In genomic region chr15:100642950-100643338, GRCh38 we compare ENCODE assay signal across 33 cellular contexts.
"Had no signal": no experiment of that assay in that cellular context is flagged by ENCODE, and none has a peak within 500 bp of the region (broad histone marks: within the 10 kb centered on the region; RNA-seq: fewer than 3 reads in every experiment).

No MANE protein-coding gene starts in this region.

- H3K9me3 ChIP-seq: adrenal gland, body of pancreas, colonic mucosa had no signal

- H3K27me3 Mint-ChIP-seq: activated CD4-positive, alpha-beta memory T cell treated with anti-CD3 and anti-CD28 coated beads for 36 hours; activated CD4-positive, alpha-beta T cell treated with anti-CD3 and anti-CD28 coated beads for 36 hours; activated CD4-positive, alpha-beta T cell treated with anti-CD3 and anti-CD28 coated beads, Interleukin-2, amount 10 ng/mL, durations not matched to agents 24 days and 14 days; activated CD8-positive, alpha-beta memory T cell treated with anti-CD3 and anti-CD28 coated beads, Interleukin-2, amount 10 ng/mL, durations not matched to agents 7 days and 5 days; activated naive CD4-positive, alpha-beta T cell treated with anti-CD3 and anti-CD28 coated beads, Interleukin-2, amount 50 U/mL, for 24 hours; activated naive CD8-positive, alpha-beta T cell treated with anti-CD3 and anti-CD28 coated beads for 36 hours; activated naive CD8-positive, alpha-beta T cell treated with anti-CD3 and anti-CD28 coated beads, Interleukin-2, amount 50 U/mL, for 24 hours; T-helper 17 cell had no signal

- H3K4me3 ChIP-seq: adrenal gland, body of pancreas, cardiac muscle cell, colonic mucosa had no signal

- H3K36me3 Mint-ChIP-seq: activated CD4-positive, alpha-beta memory T cell treated with anti-CD3 and anti-CD28 coated beads for 36 hours; activated CD8-positive, alpha-beta memory T cell treated with anti-CD3 and anti-CD28 coated beads, Interleukin-2, amount 10 ng/mL, durations not matched to agents 7 days and 5 days had no signal

- H3K9me3 Mint-ChIP-seq: activated CD4-positive, alpha-beta memory T cell treated with anti-CD3 and anti-CD28 coated beads for 36 hours; activated CD4-positive, alpha-beta T cell treated with anti-CD3 and anti-CD28 coated beads, Interleukin-2, amount 10 ng/mL, durations not matched to agents 24 days and 14 days; activated naive CD4-positive, alpha-beta T cell treated with anti-CD3 and anti-CD28 coated beads for 36 hours; activated naive CD4-positive, alpha-beta T cell treated with anti-CD3 and anti-CD28 coated beads, Interleukin-2, amount 50 U/mL, for 24 hours; activated naive CD8-positive, alpha-beta T cell treated with anti-CD3 and anti-CD28 coated beads for 36 hours; activated naive CD8-positive, alpha-beta T cell treated with anti-CD3 and anti-CD28 coated beads, Interleukin-2, amount 50 U/mL, for 24 hours; activated T-helper 1 cell treated with anti-CD3 and anti-CD28 coated beads, Interleukin-12 subunit alpha, Interleukin-12 subunit beta, Interleukin-2, Interleukin-4 antibody, amounts not matched to agents 30 ng/mL and 10 ng/mL and 1 ng/mL, durations not matched to agents 14 hours and 24 hours and 36 hours; activated T-helper 2 cell treated with anti-CD3 and anti-CD28 coated beads, Interferon-gamma antibody, Interleukin-2, Interleukin-4, amounts not matched to agents 10 μg/mL and 5 μg/mL and 100 μg/mL, durations not matched to agents 14 hours and 24 hours and 36 hours; T-helper 2 cell treated with Interferon-gamma antibody and Interleukin-4, amounts not matched to agents 5 μg/mL and 100 μg/mL, for 36 hours had no signal

- H3K4me1 Mint-ChIP-seq: activated CD8-positive, alpha-beta memory T cell treated with anti-CD3 and anti-CD28 coated beads, Interleukin-2, amount 10 ng/mL, durations not matched to agents 7 days and 5 days had no signal

- H3K4me3 Mint-ChIP-seq: activated CD4-positive, alpha-beta memory T cell treated with anti-CD3 and anti-CD28 coated beads for 36 hours; activated CD4-positive, alpha-beta T cell treated with anti-CD3 and anti-CD28 coated beads for 36 hours; activated CD4-positive, alpha-beta T cell treated with anti-CD3 and anti-CD28 coated beads, Interleukin-2, amount 10 ng/mL, durations not matched to agents 24 days and 14 days; activated CD8-positive, alpha-beta memory T cell treated with anti-CD3 and anti-CD28 coated beads, Interleukin-2, amount 10 ng/mL, durations not matched to agents 7 days and 5 days; activated CD8-positive, alpha-beta T cell treated with anti-CD3 and anti-CD28 coated beads, Interleukin-2, amount 10 ng/mL, durations not matched to agents 7 days and 5 days; activated naive CD4-positive, alpha-beta T cell treated with anti-CD3 and anti-CD28 coated beads for 36 hours; activated naive CD4-positive, alpha-beta T cell treated with anti-CD3 and anti-CD28 coated beads, Interleukin-2, amount 50 U/mL, for 24 hours; activated naive CD8-positive, alpha-beta T cell treated with anti-CD3 and anti-CD28 coated beads for 36 hours; activated naive CD8-positive, alpha-beta T cell treated with anti-CD3 and anti-CD28 coated beads, Interleukin-2, amount 50 U/mL, for 24 hours; activated T-helper 1 cell treated with anti-CD3 and anti-CD28 coated beads, Interleukin-12 subunit alpha, Interleukin-12 subunit beta, Interleukin-2, Interleukin-4 antibody, amounts not matched to agents 30 ng/mL and 10 ng/mL and 1 ng/mL, durations not matched to agents 14 hours and 24 hours and 36 hours; T-helper 17 cell; T-helper 2 cell treated with Interferon-gamma antibody and Interleukin-4, amounts not matched to agents 5 μg/mL and 100 μg/mL, for 36 hours had no signal

- DNase-seq: activated CD4-positive, alpha-beta memory T cell treated with anti-CD3 and anti-CD28 coated beads for 36 hours; activated CD4-positive, alpha-beta T cell treated with anti-CD3 and anti-CD28 coated beads for 36 hours; activated CD4-positive, alpha-beta T cell treated with anti-CD3 and anti-CD28 coated beads, Interleukin-2, amount 10 ng/mL, durations not matched to agents 24 days and 14 days; activated CD4-positive, CD25-positive, alpha-beta regulatory T cell; activated CD4-positive, CD25-positive, alpha-beta regulatory T cell treated with anti-CD3 and anti-CD28 coated beads, Interleukin-2, amount 50 U/mL, for 72 hours; activated CD8-positive, alpha-beta memory T cell treated with anti-CD3 and anti-CD28 coated beads, Interleukin-2, amount 10 ng/mL, durations not matched to agents 7 days and 5 days; activated CD8-positive, alpha-beta memory T cell treated with anti-CD3 and anti-CD28 coated beads, Interleukin-2, amount 50 U/mL, for 4 hours; activated CD8-positive, alpha-beta T cell treated with anti-CD3 and anti-CD28 coated beads, Interleukin-2, amount 10 ng/mL, durations not matched to agents 7 days and 5 days; activated effector memory CD4-positive, alpha-beta T cell treated with anti-CD3 and anti-CD28 coated beads, Interleukin-2, amount 50 U/mL, for 16 hours; activated naive CD4-positive, alpha-beta T cell treated with anti-CD3 and anti-CD28 coated beads for 36 hours; activated naive CD8-positive, alpha-beta T cell treated with anti-CD3 and anti-CD28 coated beads for 36 hours; activated naive CD8-positive, alpha-beta T cell treated with anti-CD3 and anti-CD28 coated beads, Interleukin-2, amount 50 U/mL, for 24 hours; activated T-cell treated with anti-CD3 and anti-CD28 coated beads, Interleukin-2, amount 50 U/mL, for 1 hour; activated T-cell treated with anti-CD3 and anti-CD28 coated beads, Interleukin-2, amount 50 U/mL, for 48 hours; adrenal gland; amygdala; aorta; body of pancreas; central memory CD4-positive, alpha-beta T cell; cerebellar nuclear complex; colonic mucosa; effector CD8-positive, alpha-beta T cell; foreskin fibroblast; T-helper 1 cell; T-helper 17 cell; T1000; WERI-Rb-1 had no signal

- H3K4me1 ChIP-seq: adrenal gland, body of pancreas had no signal

- H3K27ac Mint-ChIP-seq: activated CD4-positive, alpha-beta memory T cell treated with anti-CD3 and anti-CD28 coated beads for 36 hours; activated CD4-positive, alpha-beta T cell treated with anti-CD3 and anti-CD28 coated beads for 36 hours; activated CD4-positive, alpha-beta T cell treated with anti-CD3 and anti-CD28 coated beads, Interleukin-2, amount 10 ng/mL, durations not matched to agents 24 days and 14 days; activated CD8-positive, alpha-beta memory T cell treated with anti-CD3 and anti-CD28 coated beads, Interleukin-2, amount 10 ng/mL, durations not matched to agents 7 days and 5 days; activated CD8-positive, alpha-beta T cell treated with anti-CD3 and anti-CD28 coated beads, Interleukin-2, amount 10 ng/mL, durations not matched to agents 7 days and 5 days; activated naive CD4-positive, alpha-beta T cell treated with anti-CD3 and anti-CD28 coated beads for 36 hours; activated naive CD8-positive, alpha-beta T cell treated with anti-CD3 and anti-CD28 coated beads for 36 hours; activated naive CD8-positive, alpha-beta T cell treated with anti-CD3 and anti-CD28 coated beads, Interleukin-2, amount 50 U/mL, for 24 hours; activated T-helper 1 cell treated with anti-CD3 and anti-CD28 coated beads, Interleukin-12 subunit alpha, Interleukin-12 subunit beta, Interleukin-2, Interleukin-4 antibody, amounts not matched to agents 30 ng/mL and 10 ng/mL and 1 ng/mL, durations not matched to agents 14 hours and 24 hours and 36 hours; activated T-helper 2 cell treated with anti-CD3 and anti-CD28 coated beads, Interferon-gamma antibody, Interleukin-2, Interleukin-4, amounts not matched to agents 10 μg/mL and 5 μg/mL and 100 μg/mL, durations not matched to agents 14 hours and 24 hours and 36 hours; T-helper 2 cell treated with Interferon-gamma antibody and Interleukin-4, amounts not matched to agents 5 μg/mL and 100 μg/mL, for 36 hours had no signal

- H3K36me3 ChIP-seq: adrenal gland, cardiac muscle cell, colonic mucosa, WERI-Rb-1 had no signal

- H3K27ac ChIP-seq: adrenal gland, body of pancreas, cardiac muscle cell, colonic mucosa, epithelial cell of prostate, WERI-Rb-1 had no signal

- ATAC-seq: activated CD4-positive, alpha-beta T cell treated with anti-CD3 and anti-CD28 coated beads for 36 hours; activated CD8-positive, alpha-beta memory T cell treated with anti-CD3 and anti-CD28 coated beads, Interleukin-2, amount 10 ng/mL, durations not matched to agents 7 days and 5 days; activated CD8-positive, alpha-beta T cell treated with anti-CD3 and anti-CD28 coated beads, Interleukin-2, amount 10 ng/mL, durations not matched to agents 7 days and 5 days; activated naive CD8-positive, alpha-beta T cell treated with anti-CD3 and anti-CD28 coated beads, Interleukin-2, amount 50 U/mL, for 24 hours; body of pancreas; T-helper 17 cell had no signal

- H3K27me3 ChIP-seq: adrenal gland, body of pancreas, cardiac muscle cell, colonic mucosa had no signal
